In genomic region chr11:108593214-108593909, GRCh38 we compare ENCODE assay signal across 8 cellular contexts. TPM values are rescaled to one million over a fixed set of nuclear protein-coding genes. Genes with fewer than 3 reads are reported as not detected.
DNase-seq lines count a peak whose midpoint lies in the region; ATAC-seq and TF ChIP-seq lines count a peak whose summit lies in the region.

TSS of gene EXPH5 (minus strand) at chr11:108593768. CDS start at chr11:108593536, 232 bp downstream.

- H3K27me3 ChIP-seq in mammary epithelial cell (ENCODE audit: insufficient read depth, low read length), result no peaks in the 10 kb centered on the region
- peaks cover 8% of the 10 kb centered on the region for H3K27me3 ChIP-seq in skeletal muscle satellite cell (ENCODE audit: control insufficient read depth, insufficient read depth, low read length)

- no peaks in the 10 kb centered on the region for H3K9me3 ChIP-seq in mammary epithelial cell (replicated peaks; ENCODE audit: insufficient read depth, low read length)
- H3K9me3 ChIP-seq in iPS-18c (ENCODE audit: control insufficient read depth, insufficient read depth, low read length), result no peaks in the 10 kb centered on the region
- H3K9me3 ChIP-seq in skeletal muscle satellite cell (replicated peaks; ENCODE audit: low read length), result no peaks in the 10 kb centered on the region

- H3K4me2 ChIP-seq in mammary epithelial cell (ENCODE audit: insufficient read depth, low read depth, low read length) (peak within 1 kb of the TSS; percentile 91), skeletal muscle satellite cell (ENCODE audit: low read length) (peak within 1 kb of the TSS; percentile 98)

- CTCF ChIA-PET in mammary epithelial cell (lab: Charles Lee; ENCODE audit: low non-redundant PET), result interaction anchor here (0.6 kb wide), 1 partner anchor 277 kb away, joined by 4 read pairs; no protein-coding TSS in a partner anchor

- WGBS in mammary epithelial cell (ENCODE audit: low coverage, missing lambda C conversion rate), result 2% methylated on average over 8 of the region's 37 CpGs

- peak within 1 kb of the TSS; percentile 91 for H2AFZ ChIP-seq in mammary epithelial cell (ENCODE audit: low read depth, low read length)

- ATAC-seq in GM18861 (IDR thresholded peaks at IDR 0.05; ENCODE audit: unreplicated experiment) (peak; percentile 95), HG03097 (IDR thresholded peaks at IDR 0.05; ENCODE audit: low FRiP score, unreplicated experiment) (peak; percentile 91)

- H4K20me1 ChIP-seq in mammary epithelial cell (ENCODE audit: insufficient read depth, low read length), result no peaks in the 10 kb centered on the region

- TSS peak; percentile 29 for BruUV-seq in mammary epithelial cell (replicated peaks; lab: Mats Ljungman, UMichigan)

- peak within 1 kb of the TSS; percentile 69 to 90 (median 77) for H3K4me3 ChIP-seq in mammary epithelial cell (replicated peaks in 1 of 3; ENCODE audit: insufficient read depth in 1 of 3, low read depth in 2 of 3, low read length in 3 of 3)
- H3K4me3 ChIP-seq in iPS-18c (ENCODE audit: insufficient read depth, low read depth, low read length), result peak within 1 kb of the TSS; percentile 86
- peak within 1 kb of the TSS; percentile 85 for H3K4me3 ChIP-seq in skeletal muscle satellite cell (ENCODE audit: low read length)

- dilution Hi-C loops in mammary epithelial cell (cut with HindIII; ENCODE audit: low sequenced_read_pairs), result no loop called here

- DNase-seq in A172 (ENCODE audit: low spot score) (peak; percentile 82), NCI-H2107 treated with DMSO at 0.1 percent for 48 hours (lab: John Stamatoyannopoulos, UW; ENCODE audit: unreplicated experiment) (peak; percentile 97), mammary epithelial cell (peak; percentile 98)

- 0 out of 2 replicates have a peak, but pooled peaks have one; percentile 11 for TF ChIP-seq CTCF in VCaP (conservative IDR thresholded peaks at IDR 0.05)
- TF ChIP-seq CTCF in mammary epithelial cell (conservative IDR thresholded peaks at IDR 0.05 in 1 of 2, IDR thresholded peaks at IDR 0.05 in 1 of 2; ENCODE audit: extremely low read depth in 1 of 2, insufficient read depth in 1 of 2, low read depth in 1 of 2, low read length in 2 of 2), result peak in 1 of 2 donors; percentile 16

- in situ Hi-C loops in mammary epithelial cell (cut with MboI; ENCODE audit: low sequenced_read_pairs in 2 of 2), result loop anchor here in 1 of 2 donors (5.0 kb wide), 1 partner anchor 54 kb away; no protein-coding TSS in a partner anchor

- H3K9ac ChIP-seq in mammary epithelial cell (ENCODE audit: insufficient read depth, low read length) (peak within 1 kb of the TSS; percentile 96), skeletal muscle satellite cell (ENCODE audit: low read depth, low read length) (peak within 1 kb of the TSS; percentile 53)

- intact Hi-C loops in mammary epithelial cell (cut with micrococcal nuclease), result loop anchor here (1.0 to 5.0 kb wide), 5 partner anchors 23 to 371 kb away; partner anchors contain the start of genes ATM, C11orf65 and NPAT

- H3K27ac ChIP-seq in VCaP, result peak within 1 kb of the TSS; percentile 93
- H3K27ac ChIP-seq in mammary epithelial cell (ENCODE audit: insufficient read depth, low read depth, low read length), result peak within 1 kb of the TSS; percentile 89

- H3K36me3 ChIP-seq in mammary epithelial cell (ENCODE audit: insufficient read depth, low read length), result no peaks in the 10 kb centered on the region
- H3K36me3 ChIP-seq in skeletal muscle satellite cell (ENCODE audit: insufficient read depth, low read length), result no peaks in the 10 kb centered on the region

- peaks cover 37% of the 10 kb centered on the region for H3K79me2 ChIP-seq in mammary epithelial cell (ENCODE audit: insufficient read depth, low read length)

- H3K4me1 ChIP-seq in mammary epithelial cell (ENCODE audit: insufficient read depth, low read length), result peaks cover 15% of the 10 kb centered on the region
- peaks cover 5% of the 10 kb centered on the region for H3K4me1 ChIP-seq in skeletal muscle satellite cell (ENCODE audit: control insufficient read depth, insufficient read depth, low read length)

RNA-seq across cellular contexts. Expression of gene EXPH5, which starts in this region (rescaled TPM):
- total RNA-seq in A172 (2014; rRNA removed; shearing (Covaris generic)), result 1.3 and 2.3 TPM in 2 replicates
- total RNA-seq in mammary epithelial cell, result 10 to 100 TPM; 17.0 to 27.7 TPM
- polyA plus RNA-seq in mammary epithelial cell, result 2.8 TPM
- 17.1 TPM for polyA minus RNA-seq in mammary epithelial cell
- total RNA-seq in skeletal muscle satellite cell (2012; rRNA removed), result under 0.01 and 0.66 TPM in 2 replicates

Comparison
In these comparisons a context has a peak if more than half of its experiments do, and no peak if none do; other contexts are left out.
1. Peak in every context shown above with its lines: DNase-seq, ATAC-seq, H3K4me3 ChIP-seq and H3K27ac ChIP-seq.